Comparison of ENCODE assay signal across 9 cellular contexts in the genomic region with DNA sequence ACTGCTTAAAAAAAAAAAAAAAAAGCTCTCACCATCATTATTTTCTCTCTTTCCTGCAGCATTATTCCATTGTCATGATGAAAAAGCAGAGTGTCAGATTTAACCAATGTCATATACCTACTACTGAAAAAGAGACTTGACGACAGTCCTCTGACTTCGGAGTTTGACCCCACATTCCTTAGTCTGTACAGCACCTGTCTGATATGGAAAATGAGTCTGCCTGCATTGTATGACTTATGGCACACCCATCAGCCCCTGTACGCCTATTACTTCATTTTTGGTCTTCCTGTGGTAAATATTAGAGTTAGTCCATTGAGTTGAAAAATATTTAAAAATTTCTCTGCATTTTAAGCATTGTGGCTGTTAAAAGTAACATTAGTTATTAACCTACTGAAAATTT. TPM values are rescaled to one million over a fixed set of nuclear protein-coding genes. Genes with fewer than 3 reads are reported as not detected.
"Had no signal": no experiment of that assay in that cellular context is flagged by ENCODE, and none has a peak within 500 bp of the region (broad histone marks: within the 10 kb centered on the region; RNA-seq: fewer than 3 reads in every experiment).

No MANE protein-coding gene starts in this region.

- H3K36me3 ChIP-seq: HAP-1 had no signal

- H3K36me3 Mint-ChIP-seq: IgD-negative memory B cell had no signal

- H3K4me1 Mint-ChIP-seq: IgD-negative memory B cell had no signal

- ATAC-seq: HCT116, HepG2 had no signal

- H3K9me3 Mint-ChIP-seq: HFFc6 had no signal

- H3K4me1 ChIP-seq: HAP-1 had no signal

- H3K27ac ChIP-seq: GM23248, HL-60 had no signal

- H2AFZ ChIP-seq: GM23248 had no signal

- H3K4me3 Mint-ChIP-seq: IgD-negative memory B cell had no signal

- DNase-seq: GM23248, GOT3, H7 had no signal

- H3K9me3 ChIP-seq: HAP-1 had no signal

- H3K4me3 ChIP-seq: GM23248, HAP-1 had no signal

- FAIRE-seq: HepG2 had no signal

- H3K27ac Mint-ChIP-seq: IgD-negative memory B cell had no signal

- H3K27me3 Mint-ChIP-seq: IgD-negative memory B cell had no signal

RNA-seq across cellular contexts. Expression of a gene that starts 54.5 kb away (rescaled TPM):
- total RNA-seq: HepG2 had no signal
- polyA plus RNA-seq: HepG2, IgD-negative memory B cell had no signal
